In the genomic region with DNA sequence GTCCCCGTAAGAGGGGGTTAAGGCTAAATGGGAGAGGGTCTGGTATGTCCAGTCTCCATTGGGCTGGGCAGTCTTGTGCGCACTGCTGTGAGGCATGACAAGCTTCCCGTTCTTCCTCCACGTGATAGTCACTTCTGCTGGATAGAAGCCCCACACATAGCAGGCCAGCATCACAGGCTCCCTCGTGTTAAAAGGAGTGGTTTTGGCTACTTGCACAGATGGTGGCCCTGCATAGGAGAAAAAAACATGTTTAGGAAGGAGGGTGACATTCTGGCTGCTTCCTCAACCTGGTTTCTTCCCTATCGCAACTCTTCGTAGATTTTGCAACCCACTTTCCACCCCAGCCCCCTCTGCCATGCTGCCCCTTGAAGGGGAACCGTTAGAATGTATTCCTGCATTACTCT, we compare ENCODE assay signal across 16 cellular contexts. TPM values are rescaled to one million over a fixed set of nuclear protein-coding genes. Genes with fewer than 3 reads are reported as not detected.
DNase-seq lines count a peak whose midpoint lies in the region; ATAC-seq and TF ChIP-seq lines count a peak whose summit lies in the region.
"Had no signal": no experiment of that assay in that cellular context is flagged by ENCODE, and none has a peak within 500 bp of the region (broad histone marks: within the 10 kb centered on the region; RNA-seq: fewer than 3 reads in every experiment).

No MANE protein-coding gene starts in this region.

- TF ChIP-seq CTCF in gastroesophageal sphincter (IDR thresholded peaks at IDR 0.05) (no peak), Caco-2 (IDR thresholded peaks at IDR 0.05; ENCODE audit: insufficient read depth in 1 of 2, low read depth in 1 of 2, low read length in 1 of 2, severe bottlenecking in 1 of 2, unreplicated experiment in 1 of 2) (no peak), chondrocyte (IDR thresholded peaks at IDR 0.05) (no peak)

- ATAC-seq in gastroesophageal sphincter = peak; percentile 47
- no peak for ATAC-seq in HG03045 (IDR thresholded peaks at IDR 0.05; ENCODE audit: unreplicated experiment)

- CTCF ChIA-PET in Caco-2 (lab: Charles Lee) = no interaction called here

- H3K4me1 Mint-ChIP-seq in Caco-2 (ENCODE audit: low read depth, unreplicated experiment) = no peaks in the 10 kb centered on the region
- H3K4me1 Mint-ChIP-seq in chondrocyte (ENCODE audit: low read depth) = peaks cover 3% of the 10 kb centered on the region

- no peak for TF ChIP-seq POLR2A in gastroesophageal sphincter (IDR thresholded peaks at IDR 0.05)

- intact Hi-C loops in Caco-2 (cut with micrococcal nuclease; ENCODE audit: unreplicated experiment) = no loop called here

- H3K36me3 Mint-ChIP-seq in Caco-2 (ENCODE audit: insufficient read depth, unreplicated experiment) = no peaks in the 10 kb centered on the region
- H3K36me3 Mint-ChIP-seq in chondrocyte (ENCODE audit: low read depth) = no peaks in the 10 kb centered on the region

- DNase-seq in Ammon's horn (ENCODE audit: low spot score) (peak; percentile 68), MV-4-11 (lab: John Stamatoyannopoulos, UW) (peak; percentile 79), Caco-2 (no peak), chondrocyte (ENCODE audit: low spot score) (no peak), NAMALWA (ENCODE audit: low spot score) (no peak)
- DNase-seq: activated CD4-positive, alpha-beta T cell treated with anti-CD3 and anti-CD28 coated beads, Interleukin-2, amount 50 U/mL, for 48 hours; activated T-cell treated with anti-CD3 and anti-CD28 coated beads, Interleukin-2, amount 50 U/mL, for 24 hours; brain microvascular endothelial cell; NCI-H1694 treated with DMSO at 0.1 percent for 48 hours had no signal

- H3K4me3 ChIP-seq in gastroesophageal sphincter = no peak overlapping the region
- H3K4me3 ChIP-seq in mucosa of rectum (ENCODE audit: low read length in 2 of 2) = no peak overlapping the region
- H3K4me3 ChIP-seq in Caco-2 (ENCODE audit: low read depth, low read length) = no peak overlapping the region
- H3K4me3 ChIP-seq: esophagus muscularis mucosa, SJSA1 had no signal

- no peak overlapping the region for H3K4me3 Mint-ChIP-seq in Caco-2 (ENCODE audit: unreplicated experiment)
- H3K4me3 Mint-ChIP-seq in chondrocyte (ENCODE audit: unreplicated experiment) = no peak overlapping the region
- H3K4me3 Mint-ChIP-seq: activated naive CD8-positive, alpha-beta T cell; activated T-cell treated with anti-CD3 and anti-CD28 coated beads, Interleukin-2, amount 50 U/mL, for 24 hours had no signal

- no peak overlapping the region for H3K9ac ChIP-seq in mucosa of rectum (ENCODE audit: low read depth in 1 of 2, low read length in 2 of 2)

- POLR2A ChIA-PET in Caco-2 (lab: Charles Lee) = no interaction called here

- WGBS in gastroesophageal sphincter (ENCODE audit: low coverage in 1 of 2), 2 donors = 69 to 79% methylated on average over 2 to 4 of the region's 8 CpGs

- H3K27me3 ChIP-seq in gastroesophageal sphincter = no peaks in the 10 kb centered on the region
- H3K27me3 ChIP-seq in mucosa of rectum (ENCODE audit: control insufficient read depth in 2 of 2, insufficient read depth in 2 of 2, low read length in 2 of 2) = no peaks in the 10 kb centered on the region
- no peaks in the 10 kb centered on the region for H3K27me3 ChIP-seq in Caco-2 (replicated peaks; ENCODE audit: control insufficient read depth, insufficient read depth, low read length)

- BruUV-seq in Caco-2 (replicated peaks; lab: Mats Ljungman, UMichigan) = no TSS peak

- no peak for TF ChIP-seq EP300 in gastroesophageal sphincter (IDR thresholded peaks at IDR 0.05)

- H3K9me3 Mint-ChIP-seq in Caco-2 (ENCODE audit: unreplicated experiment) (no peaks in the 10 kb centered on the region), chondrocyte (ENCODE audit: low read depth) (no peaks in the 10 kb centered on the region)
- H3K9me3 Mint-ChIP-seq: activated T-cell treated with anti-CD3 and anti-CD28 coated beads, Interleukin-2, amount 50 U/mL, for 24 hours had no signal

- H3K27ac Mint-ChIP-seq in Caco-2 (ENCODE audit: unreplicated experiment) (no peak overlapping the region), chondrocyte (ENCODE audit: unreplicated experiment) (no peak overlapping the region)
- H3K27ac Mint-ChIP-seq: activated naive CD8-positive, alpha-beta T cell; activated T-cell treated with anti-CD3 and anti-CD28 coated beads, Interleukin-2, amount 50 U/mL, for 24 hours had no signal

- H3K4me1 ChIP-seq in gastroesophageal sphincter (peaks cover 0 to 7% (median 0%) of the 10 kb centered on the region in 3 donors), mucosa of rectum (ENCODE audit: control insufficient read depth in 2 of 2, insufficient read depth in 2 of 2, low read length in 2 of 2) (peaks cover 0 to 15% of the 10 kb centered on the region in 2 donors), Caco-2 (no peaks in the 10 kb centered on the region)
- H3K4me1 ChIP-seq: SJSA1 had no signal

- H3K27me3 Mint-ChIP-seq in Caco-2 (ENCODE audit: insufficient read depth, unreplicated experiment) (peaks cover 20% of the 10 kb centered on the region), chondrocyte (ENCODE audit: low read depth) (peaks cover 50% of the 10 kb centered on the region)
- H3K27me3 Mint-ChIP-seq: activated naive CD8-positive, alpha-beta T cell; activated T-cell treated with anti-CD3 and anti-CD28 coated beads, Interleukin-2, amount 50 U/mL, for 24 hours had no signal

- H3K36me3 ChIP-seq in gastroesophageal sphincter (no peaks in the 10 kb centered on the region), mucosa of rectum (ENCODE audit: control insufficient read depth in 2 of 2, insufficient read depth in 2 of 2, low read length in 2 of 2) (no peaks in the 10 kb centered on the region), Caco-2 (ENCODE audit: control insufficient read depth, insufficient read depth, low read length) (no peaks in the 10 kb centered on the region; the same call in 1 of the 2 replicates)
- H3K36me3 ChIP-seq: brain microvascular endothelial cell, SJSA1 had no signal

- no peaks in the 10 kb centered on the region for H3K9me3 ChIP-seq in gastroesophageal sphincter
- no peaks in the 10 kb centered on the region for H3K9me3 ChIP-seq in mucosa of rectum (ENCODE audit: control insufficient read depth in 2 of 2, low read length in 2 of 2)
- no peaks in the 10 kb centered on the region for H3K9me3 ChIP-seq in Caco-2
- H3K9me3 ChIP-seq: esophagus muscularis mucosa, SJSA1 had no signal

- H3K27ac ChIP-seq in gastroesophageal sphincter (no peak overlapping the region), mucosa of rectum (ENCODE audit: low read depth in 2 of 2, low read length in 2 of 2) (peak overlapping the region; percentile 23 to 26)
- H3K27ac ChIP-seq: brain microvascular endothelial cell, SJSA1 had no signal

RNA-seq across cellular contexts. Expression of gene HLA-DMB, which starts 3.6 kb away (rescaled TPM):
- total RNA-seq in gastroesophageal sphincter = 10 to 100 TPM in 2 of 4 donors, 1 to 10 TPM in 2; 7.3 to 26.0 (median 11.6) TPM
- not detected in 2 replicates for total RNA-seq in Caco-2 (2022)
- total RNA-seq in chondrocyte = not detected in 3 replicates
- total RNA-seq: myocyte, SJSA1 had no signal

RNA-seq across cellular contexts. Expression of gene HLA-DMA, which starts 15.7 kb away (rescaled TPM):
- total RNA-seq in gastroesophageal sphincter = 10 to 100 TPM in 2 of 4 donors, 1 to 10 TPM in 2; 5.8 to 43.8 (median 15.8) TPM
- 1.6 and 2.1 TPM in 2 replicates for total RNA-seq in Caco-2 (2022)
- total RNA-seq in chondrocyte = 3.6 to 5.5 TPM (median 5.4 TPM) in 3 replicates

RNA-seq across cellular contexts. Expression of gene BRD2, which starts 31.2 kb away (rescaled TPM):
- total RNA-seq in gastroesophageal sphincter (100 to 1,000 TPM; 107 to 154 (median 124) TPM), Caco-2 (2022) (199 and 200 TPM in 2 replicates), chondrocyte (149 to 165 TPM (median 150 TPM) in 3 replicates)

Comparison
In these comparisons a context has a peak if more than half of its experiments do, and no peak if none do; other contexts are left out.
1. DNase-seq: peak in Ammon's horn (single experiment) and MV-4-11 (single experiment); none in Caco-2 (0 of 2), chondrocyte (single experiment) and NAMALWA (single experiment).
2. H3K27ac ChIP-seq: peak in mucosa of rectum (2 of 2); none in gastroesophageal sphincter (0 of 4).